In the genomic region with DNA sequence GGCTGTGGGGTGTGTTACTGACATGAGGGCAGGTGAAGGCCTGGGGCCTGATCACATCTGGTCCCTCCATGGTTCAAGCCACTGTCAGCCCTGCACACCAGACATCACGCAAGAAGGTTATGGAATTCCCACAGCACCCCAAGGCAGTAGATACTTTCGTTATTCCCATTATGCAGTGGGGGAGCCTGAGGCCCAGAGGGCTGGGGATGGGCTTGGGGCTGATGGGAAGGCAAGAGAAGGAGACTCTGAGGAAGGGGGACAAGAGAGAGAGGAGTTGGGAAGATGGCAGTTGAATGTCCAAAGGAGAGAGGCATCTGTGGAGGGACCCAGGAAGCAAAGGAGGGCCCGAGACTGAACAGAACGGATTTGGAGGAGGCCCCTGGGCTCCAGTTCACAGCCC, we compare ENCODE assay signal across 16 cellular contexts. TPM values are rescaled to one million over a fixed set of nuclear protein-coding genes. Genes with fewer than 3 reads are reported as not detected.
DNase-seq lines count a peak whose midpoint lies in the region; ATAC-seq and TF ChIP-seq lines count a peak whose summit lies in the region.
"Had no signal": no experiment of that assay in that cellular context is flagged by ENCODE, and none has a peak within 500 bp of the region (broad histone marks: within the 10 kb centered on the region; RNA-seq: fewer than 3 reads in every experiment).

No MANE protein-coding gene starts in this region.

- no peaks in the 10 kb centered on the region for H3K27me3 Mint-ChIP-seq in activated naive CD8-positive, alpha-beta T cell treated with anti-CD3 and anti-CD28 coated beads, Interleukin-2, amount 10 ng/mL, durations not matched to agents 7 days and 5 days
- no peaks in the 10 kb centered on the region for H3K27me3 Mint-ChIP-seq in activated naive CD8-positive, alpha-beta T cell treated with anti-CD3 and anti-CD28 coated beads for 36 hours
- H3K27me3 Mint-ChIP-seq in activated T-helper 17 cell treated with anti-CD3 and anti-CD28 coated beads, Interleukin-2, amount 50 U/mL, for 72 hours: no peaks in the 10 kb centered on the region
- H3K27me3 Mint-ChIP-seq: B cell; CD8-positive, alpha-beta memory T cell had no signal

- no peaks in the 10 kb centered on the region for H3K9me3 ChIP-seq in HEK293 (ENCODE audit: control insufficient read depth, insufficient read depth, low read depth, low read length)
- no peaks in the 10 kb centered on the region for H3K9me3 ChIP-seq in osteoblast (ENCODE audit: low read depth, low read length)

- no peaks in the 10 kb centered on the region for H3K79me2 ChIP-seq in osteoblast (ENCODE audit: insufficient read depth, low read length)

- peaks cover 10% of the 10 kb centered on the region for H3K36me3 Mint-ChIP-seq in activated naive CD8-positive, alpha-beta T cell treated with anti-CD3 and anti-CD28 coated beads, Interleukin-2, amount 10 ng/mL, durations not matched to agents 7 days and 5 days
- peaks cover 40% of the 10 kb centered on the region for H3K36me3 Mint-ChIP-seq in activated naive CD8-positive, alpha-beta T cell treated with anti-CD3 and anti-CD28 coated beads for 36 hours
- peaks cover 80% of the 10 kb centered on the region for H3K36me3 Mint-ChIP-seq in activated T-helper 17 cell treated with anti-CD3 and anti-CD28 coated beads, Interleukin-2, amount 50 U/mL, for 72 hours (ENCODE audit: low read depth)

- POLR2A ChIA-PET in activated naive CD8-positive, alpha-beta T cell treated with anti-CD3 and anti-CD28 coated beads, Interleukin-2, amount 10 ng/mL, durations not matched to agents 7 days and 5 days (lab: Charles Lee): interaction anchor here (1.1 to 1.8 kb wide), 2 partner anchors 10 to 86 kb away, joined by 4 to 5 read pairs; no protein-coding TSS in a partner anchor
- POLR2A ChIA-PET in HEK293 (lab: Yijun Ruan, JAX): interaction anchor here (3.4 kb wide), 1 partner anchor 11 kb away, joined by 17 read pairs; no protein-coding TSS in a partner anchor

- peak overlapping the region; percentile 65 for H3K27ac Mint-ChIP-seq in activated naive CD8-positive, alpha-beta T cell treated with anti-CD3 and anti-CD28 coated beads, Interleukin-2, amount 10 ng/mL, durations not matched to agents 7 days and 5 days
- H3K27ac Mint-ChIP-seq in activated naive CD8-positive, alpha-beta T cell treated with anti-CD3 and anti-CD28 coated beads for 36 hours: no peak overlapping the region
- peak overlapping the region; percentile 75 for H3K27ac Mint-ChIP-seq in activated T-helper 17 cell treated with anti-CD3 and anti-CD28 coated beads, Interleukin-2, amount 50 U/mL, for 72 hours
- H3K27ac Mint-ChIP-seq: B cell had no signal

- TF ChIP-seq CTCF in HEK293 (tag by site-specific recombination; IDR thresholded peaks at IDR 0.05) (no peak), osteoblast (IDR thresholded peaks at IDR 0.05; ENCODE audit: extremely low read depth, low read depth, low read length) (no peak)

- CTCF ChIA-PET in HEK293 (lab: Yijun Ruan, JAX): interaction anchor here (1.0 to 6.6 kb wide), 4 partner anchors 63 to 86 kb away, joined by 3 to 261 read pairs (median 8); no protein-coding TSS in a partner anchor

- no peak overlapping the region for H2AFZ ChIP-seq in osteoblast (ENCODE audit: low read length)

- no peak overlapping the region for H3K4me2 ChIP-seq in osteoblast (ENCODE audit: insufficient read depth, low read length)

- H3K4me3 Mint-ChIP-seq in activated naive CD8-positive, alpha-beta T cell treated with anti-CD3 and anti-CD28 coated beads, Interleukin-2, amount 10 ng/mL, durations not matched to agents 7 days and 5 days: no peak overlapping the region
- no peak overlapping the region for H3K4me3 Mint-ChIP-seq in activated naive CD8-positive, alpha-beta T cell treated with anti-CD3 and anti-CD28 coated beads for 36 hours
- H3K4me3 Mint-ChIP-seq in activated T-helper 17 cell treated with anti-CD3 and anti-CD28 coated beads, Interleukin-2, amount 50 U/mL, for 72 hours: no peak overlapping the region
- H3K4me3 Mint-ChIP-seq: B cell had no signal

- H3K4me1 Mint-ChIP-seq in activated naive CD8-positive, alpha-beta T cell treated with anti-CD3 and anti-CD28 coated beads, Interleukin-2, amount 10 ng/mL, durations not matched to agents 7 days and 5 days: peaks cover 11% of the 10 kb centered on the region
- H3K4me1 Mint-ChIP-seq in activated naive CD8-positive, alpha-beta T cell treated with anti-CD3 and anti-CD28 coated beads for 36 hours: peaks cover 31% of the 10 kb centered on the region
- peaks cover 24% of the 10 kb centered on the region for H3K4me1 Mint-ChIP-seq in activated T-helper 17 cell treated with anti-CD3 and anti-CD28 coated beads, Interleukin-2, amount 50 U/mL, for 72 hours

- peaks cover 48% of the 10 kb centered on the region for H4K20me1 ChIP-seq in osteoblast (ENCODE audit: insufficient read depth, low read length)

- DNase-seq in activated naive CD8-positive, alpha-beta T cell treated with anti-CD3 and anti-CD28 coated beads, Interleukin-2, amount 10 ng/mL, durations not matched to agents 7 days and 5 days: no peak
- no peak for DNase-seq in activated naive CD8-positive, alpha-beta T cell treated with anti-CD3 and anti-CD28 coated beads for 36 hours
- peak; percentile 65 for DNase-seq in osteoblast (ENCODE audit: insufficient read length, low spot score, missing footprints)
- DNase-seq: ACHN; CD8-positive, alpha-beta memory T cell; DMS 273 treated with DMSO at 0.1 percent for 48 hours; MM.1S; NCI-H1105; NCI-H1694 treated with DMSO at 0.1 percent for 48 hours; NCI-H446 had no signal

- H3K27ac ChIP-seq in HEK293 (ENCODE audit: extremely low read depth, low read depth, low read length) (no peak overlapping the region), osteoblast (ENCODE audit: low read depth, low read length) (no peak overlapping the region)

- no peak overlapping the region for H3K4me3 ChIP-seq in HEK293 (ENCODE audit: low read depth, low read length)
- no peak overlapping the region for H3K4me3 ChIP-seq in osteoblast (ENCODE audit: insufficient read depth, low read length)

- H3K36me3 ChIP-seq in HEK293 (ENCODE audit: control insufficient read depth in 2 of 2, insufficient read depth in 1 of 2, low read length in 2 of 2) (peaks cover 12 to 41% of the 10 kb centered on the region in 2 experiments; a peak in 2 of 3 replicates), osteoblast (ENCODE audit: insufficient read depth, low read length) (peaks cover 30% of the 10 kb centered on the region)

- no peaks in the 10 kb centered on the region for H3K9me3 Mint-ChIP-seq in activated naive CD8-positive, alpha-beta T cell treated with anti-CD3 and anti-CD28 coated beads, Interleukin-2, amount 10 ng/mL, durations not matched to agents 7 days and 5 days
- H3K9me3 Mint-ChIP-seq in activated naive CD8-positive, alpha-beta T cell treated with anti-CD3 and anti-CD28 coated beads for 36 hours: no peaks in the 10 kb centered on the region
- H3K9me3 Mint-ChIP-seq in activated T-helper 17 cell treated with anti-CD3 and anti-CD28 coated beads, Interleukin-2, amount 50 U/mL, for 72 hours: no peaks in the 10 kb centered on the region
- H3K9me3 Mint-ChIP-seq: CD8-positive, alpha-beta memory T cell had no signal

- H3K27me3 ChIP-seq in osteoblast (ENCODE audit: insufficient read depth, low read length): no peaks in the 10 kb centered on the region

- H3K4me1 ChIP-seq in HEK293 (ENCODE audit: control insufficient read depth, insufficient read depth, low read length) (no peaks in the 10 kb centered on the region), osteoblast (ENCODE audit: insufficient read depth, low read length) (peaks cover 3% of the 10 kb centered on the region)

- no peak for ATAC-seq in activated naive CD8-positive, alpha-beta T cell treated with anti-CD3 and anti-CD28 coated beads, Interleukin-2, amount 10 ng/mL, durations not matched to agents 7 days and 5 days (ENCODE audit: low read depth)
- ATAC-seq in activated T-helper 17 cell treated with anti-CD3 and anti-CD28 coated beads, Interleukin-2, amount 50 U/mL, for 72 hours (replicated peaks): no peak
- no peak for ATAC-seq in GM19328 (IDR thresholded peaks at IDR 0.05; ENCODE audit: unreplicated experiment)
- ATAC-seq in GM21528 (IDR thresholded peaks at IDR 0.05; ENCODE audit: low FRiP score, unreplicated experiment): no peak
- ATAC-seq: PC-3 had no signal

TF ChIP-seq in HEK293, 187 proteins besides CTCF, POLR2A, EP300 and RAD21:
- TF ChIP-seq, protein P1, sequence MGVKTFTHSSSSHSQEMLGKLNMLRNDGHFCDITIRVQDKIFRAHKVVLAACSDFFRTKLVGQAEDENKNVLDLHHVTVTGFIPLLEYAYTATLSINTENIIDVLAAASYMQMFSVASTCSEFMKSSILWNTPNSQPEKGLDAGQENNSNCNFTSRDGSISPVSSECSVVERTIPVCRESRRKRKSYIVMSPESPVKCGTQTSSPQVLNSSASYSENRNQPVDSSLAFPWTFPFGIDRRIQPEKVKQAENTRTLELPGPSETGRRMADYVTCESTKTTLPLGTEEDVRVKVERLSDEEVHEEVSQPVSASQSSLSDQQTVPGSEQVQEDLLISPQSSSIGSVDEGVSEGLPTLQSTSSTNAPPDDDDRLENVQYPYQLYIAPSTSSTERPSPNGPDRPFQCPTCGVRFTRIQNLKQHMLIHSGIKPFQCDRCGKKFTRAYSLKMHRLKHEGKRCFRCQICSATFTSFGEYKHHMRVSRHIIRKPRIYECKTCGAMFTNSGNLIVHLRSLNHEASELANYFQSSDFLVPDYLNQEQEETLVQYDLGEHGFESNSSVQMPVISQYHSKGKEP (tag by site-specific recombination; IDR thresholded peaks at IDR 0.05): no peak
- TF ChIP-seq ZNF600 (tag by site-specific recombination; IDR thresholded peaks at IDR 0.05): peak; percentile 55; the same call in 1 of the 2 replicates
TF ChIP-seq in HEK293: peak in this region for 1.

RNA-seq across cellular contexts. Expression of gene TRPV2, which starts 34.7 kb away (rescaled TPM):
- 100 to 1,000 TPM in 1 of 2 experiments, 10 to 100 TPM in 1; 97.0 to 107 TPM for total RNA-seq in activated naive CD8-positive, alpha-beta T cell treated with anti-CD3 and anti-CD28 coated beads, Interleukin-2, amount 10 ng/mL, durations not matched to agents 7 days and 5 days
- total RNA-seq in activated naive CD8-positive, alpha-beta T cell treated with anti-CD3 and anti-CD28 coated beads for 36 hours: 10 to 100 TPM; 34.4 to 40.2 TPM
- total RNA-seq in activated T-helper 17 cell treated with anti-CD3 and anti-CD28 coated beads, Interleukin-2, amount 50 U/mL, for 72 hours: 10 to 100 TPM; 35.4 to 74.9 TPM
- 62.5 and 71.3 TPM in 2 replicates for total RNA-seq in osteoblast

RNA-seq across cellular contexts. Expression of gene LRRC75A, which starts 42.0 kb away (rescaled TPM):
- total RNA-seq in activated naive CD8-positive, alpha-beta T cell treated with anti-CD3 and anti-CD28 coated beads, Interleukin-2, amount 10 ng/mL, durations not matched to agents 7 days and 5 days: 1 to 10 TPM; 5.5 to 6.2 TPM
- 1 to 10 TPM; 1.5 to 1.7 TPM for total RNA-seq in activated naive CD8-positive, alpha-beta T cell treated with anti-CD3 and anti-CD28 coated beads for 36 hours
- 1 to 10 TPM in 1 of 2 donors, under 1 TPM in 1; 0.90 to 2.3 TPM for total RNA-seq in activated T-helper 17 cell treated with anti-CD3 and anti-CD28 coated beads, Interleukin-2, amount 50 U/mL, for 72 hours
- 0.88 and 1.4 TPM in 2 replicates for total RNA-seq in osteoblast
